Comparison of ENCODE assay signal across 17 cellular contexts in genomic region chr3:39327053-39327745, GRCh38. TPM values are rescaled to one million over a fixed set of nuclear protein-coding genes. Genes with fewer than 3 reads are reported as not detected.
DNase-seq lines count a peak whose midpoint lies in the region; ATAC-seq, FAIRE-seq and TF ChIP-seq lines count a peak whose summit lies in the region.
"Had no signal": no experiment of that assay in that cellular context is flagged by ENCODE, and none has a peak within 500 bp of the region (broad histone marks: within the 10 kb centered on the region; RNA-seq: fewer than 3 reads in every experiment).

No MANE protein-coding gene starts in this region.

- H3K27ac Mint-ChIP-seq in CD4-positive, alpha-beta memory T cell, result peak overlapping the region; percentile 78 to 96 (median 90)
- H3K27ac Mint-ChIP-seq in HFFc6, result no peak overlapping the region
- H3K27ac Mint-ChIP-seq: activated naive CD4-positive, alpha-beta T cell treated with anti-CD3 and anti-CD28 coated beads for 36 hours had no signal

- no peaks in the 10 kb centered on the region for H3K27me3 Mint-ChIP-seq in CD4-positive, alpha-beta memory T cell
- peaks cover 6% of the 10 kb centered on the region for H3K27me3 Mint-ChIP-seq in HFFc6 (ENCODE audit: insufficient read depth)
- H3K27me3 Mint-ChIP-seq: effector memory CD8-positive, alpha-beta T cell; naive thymus-derived CD8-positive, alpha-beta T cell had no signal

- no peak for TF ChIP-seq POLR2A in esophagus squamous epithelium (IDR thresholded peaks at IDR 0.05)

- POLR2A ChIA-PET in CD4-positive, alpha-beta memory T cell (lab: Charles Lee; ENCODE audit: partially characterized antibody), result no interaction called here

- DNase-seq in CD4-positive, alpha-beta memory T cell, result no peak
- DNase-seq in GM18507 (ENCODE audit: extremely low spot score, insufficient read length, low read depth), result no peak
- DNase-seq in NCI-H82 (lab: John Stamatoyannopoulos, UW), result peak; percentile 86
- DNase-seq in GM20000 (ENCODE audit: low spot score), result no peak
- DNase-seq in left ventricle myocardium superior, result no peak
- DNase-seq in HFFc6, result no peak
- DNase-seq in esophagus squamous epithelium (lab: John Stamatoyannopoulos, UW), result no peak
- DNase-seq: DMS 273 treated with DMSO at 0.1 percent for 48 hours; effector memory CD8-positive, alpha-beta T cell; lower lobe of right lung; naive thymus-derived CD8-positive, alpha-beta T cell; psoas muscle had no signal

- H3K27ac ChIP-seq in CD4-positive, alpha-beta memory T cell (ENCODE audit: low read depth, low read length), result peak overlapping the region; percentile 62
- no peak overlapping the region for H3K27ac ChIP-seq in esophagus squamous epithelium
- H3K27ac ChIP-seq: breast epithelium, lower lobe of right lung, psoas muscle had no signal

- ATAC-seq in GM21576 (IDR thresholded peaks at IDR 0.05; ENCODE audit: unreplicated experiment) (peak; percentile 6), left ventricle myocardium superior (no peak)
- ATAC-seq: lower lobe of right lung; naive thymus-derived CD8-positive, alpha-beta T cell; psoas muscle; Right ventricle myocardium inferior had no signal

- peaks cover 59% of the 10 kb centered on the region for H3K4me1 ChIP-seq in CD4-positive, alpha-beta memory T cell (ENCODE audit: insufficient read depth, low read length)
- no peaks in the 10 kb centered on the region for H3K4me1 ChIP-seq in esophagus squamous epithelium
- H3K4me1 ChIP-seq: breast epithelium, lower lobe of right lung, psoas muscle had no signal

- no peaks in the 10 kb centered on the region for H3K27me3 ChIP-seq in CD4-positive, alpha-beta memory T cell (ENCODE audit: insufficient read depth, low read length)
- no peaks in the 10 kb centered on the region for H3K27me3 ChIP-seq in esophagus squamous epithelium
- H3K27me3 ChIP-seq: breast epithelium had no signal

- no peaks in the 10 kb centered on the region for H3K9me3 Mint-ChIP-seq in CD4-positive, alpha-beta memory T cell
- H3K9me3 Mint-ChIP-seq in HFFc6, result no peaks in the 10 kb centered on the region
- H3K9me3 Mint-ChIP-seq: activated naive CD4-positive, alpha-beta T cell treated with anti-CD3 and anti-CD28 coated beads for 36 hours; effector memory CD8-positive, alpha-beta T cell; naive thymus-derived CD8-positive, alpha-beta T cell had no signal

- TF ChIP-seq CTCF in GM20000 (IDR thresholded peaks at IDR 0.05; ENCODE audit: extremely low read depth, missing control alignments) (no peak), HFFc6 (IDR thresholded peaks at IDR 0.05) (no peak), esophagus squamous epithelium (IDR thresholded peaks at IDR 0.05) (no peak)

- no peaks in the 10 kb centered on the region for H3K36me3 ChIP-seq in CD4-positive, alpha-beta memory T cell (ENCODE audit: insufficient read depth, low read length)
- H3K36me3 ChIP-seq in esophagus squamous epithelium, result no peaks in the 10 kb centered on the region
- H3K36me3 ChIP-seq: breast epithelium, lower lobe of right lung had no signal

- no peak overlapping the region for H3K4me3 ChIP-seq in CD4-positive, alpha-beta memory T cell (ENCODE audit: low read length in 2 of 2)
- H3K4me3 ChIP-seq in esophagus squamous epithelium, result no peak overlapping the region
- H3K4me3 ChIP-seq: breast epithelium, lower lobe of right lung, psoas muscle had no signal

- peaks cover 35 to 82% (median 52%) of the 10 kb centered on the region in 4 donors for H3K4me1 Mint-ChIP-seq in CD4-positive, alpha-beta memory T cell
- no peaks in the 10 kb centered on the region for H3K4me1 Mint-ChIP-seq in HFFc6 (ENCODE audit: low read depth)

- intact Hi-C loops in CD4-positive, alpha-beta memory T cell (cut with micrococcal nuclease), result no loop called here
- intact Hi-C loops in left ventricle myocardium superior (cut with micrococcal nuclease), result no loop called here
- intact Hi-C loops in esophagus squamous epithelium (cut with DNase I), result no loop called here

- peak; percentile 15 for FAIRE-seq in GM18507 (lab: Jason Lieb, UNC)

- WGBS in esophagus squamous epithelium, 2 donors, result 79 to 87% methylated on average over 4 of the region's 4 CpGs

- no peaks in the 10 kb centered on the region for H3K9me3 ChIP-seq in CD4-positive, alpha-beta memory T cell (ENCODE audit: control insufficient read depth in 1 of 2, low read length in 2 of 2)
- no peaks in the 10 kb centered on the region for H3K9me3 ChIP-seq in esophagus squamous epithelium
- H3K9me3 ChIP-seq: breast epithelium, lower lobe of right lung, psoas muscle had no signal

- peak overlapping the region in 6 of 8 donors; percentile 11 to 54 (median 22) for H3K4me3 Mint-ChIP-seq in CD4-positive, alpha-beta memory T cell
- no peak overlapping the region for H3K4me3 Mint-ChIP-seq in HFFc6
- H3K4me3 Mint-ChIP-seq: activated naive CD4-positive, alpha-beta T cell treated with anti-CD3 and anti-CD28 coated beads for 36 hours; effector memory CD8-positive, alpha-beta T cell; naive thymus-derived CD8-positive, alpha-beta T cell had no signal

- peaks cover 0 to 2% of the 10 kb centered on the region in 2 donors for H3K36me3 Mint-ChIP-seq in CD4-positive, alpha-beta memory T cell
- no peaks in the 10 kb centered on the region for H3K36me3 Mint-ChIP-seq in HFFc6 (ENCODE audit: low read depth)

- CTCF ChIA-PET in CD4-positive, alpha-beta memory T cell (lab: Charles Lee; ENCODE audit: partially characterized antibody), result no interaction called here

RNA-seq across cellular contexts. Expression of gene CCR8, which starts 2.3 kb away (rescaled TPM):
- 1 to 10 TPM; 5.3 to 6.9 TPM for total RNA-seq in CD4-positive, alpha-beta memory T cell
- 10 to 100 TPM in 1 of 2 donors, 1 to 10 TPM in 1; 5.6 to 12.3 TPM for polyA plus RNA-seq in CD4-positive, alpha-beta memory T cell
- total RNA-seq in left ventricle myocardium superior (not detected), esophagus squamous epithelium (under 1 TPM in 1 of 4 donors, not detected in 3; 0.22 TPM)
- total RNA-seq in HFFc6 (2021; fragmentation: NEBNext Ultra II Directional; extraction: Animal tissue kit (Norgen Biotek cat#: 25700)), result not detected
- total RNA-seq: activated naive CD4-positive, alpha-beta T cell treated with anti-CD3 and anti-CD28 coated beads for 36 hours; breast epithelium; lower lobe of right lung; naive thymus-derived CD8-positive, alpha-beta T cell; psoas muscle; Right ventricle myocardium inferior; temporal lobe had no signal
- polyA plus RNA-seq: psoas muscle had no signal

RNA-seq across cellular contexts. Expression of gene CX3CR1, which starts 47.4 kb away (rescaled TPM):
- total RNA-seq in CD4-positive, alpha-beta memory T cell, result under 1 TPM; 0.29 to 0.33 TPM
- polyA plus RNA-seq in CD4-positive, alpha-beta memory T cell, result 1 to 10 TPM; 1.6 to 3.7 TPM
- 1.7 TPM for total RNA-seq in left ventricle myocardium superior
- total RNA-seq in HFFc6 (2021; fragmentation: NEBNext Ultra II Directional; extraction: Animal tissue kit (Norgen Biotek cat#: 25700)), result not detected
- under 1 TPM in 3 of 4 donors, not detected in 1; 0.35 to 0.57 (median 0.44) TPM for total RNA-seq in esophagus squamous epithelium
- total RNA-seq: activated naive CD4-positive, alpha-beta T cell treated with anti-CD3 and anti-CD28 coated beads for 36 hours had no signal

RNA-seq across cellular contexts. Expression of gene SLC25A38, which starts 56.0 kb away (rescaled TPM):
- total RNA-seq in CD4-positive, alpha-beta memory T cell, result 10 to 100 TPM; 46.0 to 53.5 TPM
- polyA plus RNA-seq in CD4-positive, alpha-beta memory T cell, result 10 to 100 TPM; 44.5 to 55.5 TPM
- 15.4 TPM for total RNA-seq in left ventricle myocardium superior
- total RNA-seq in HFFc6 (2021; fragmentation: NEBNext Ultra II Directional; extraction: Animal tissue kit (Norgen Biotek cat#: 25700)), result 10 to 100 TPM; 24.8 to 32.4 (median 27.9) TPM
- total RNA-seq in esophagus squamous epithelium, result 10 to 100 TPM in 2 of 4 donors, 1 to 10 TPM in 2; 6.2 to 21.7 (median 12.6) TPM
